1 cellular context compared by ENCODE assay signal in the genomic region with DNA sequence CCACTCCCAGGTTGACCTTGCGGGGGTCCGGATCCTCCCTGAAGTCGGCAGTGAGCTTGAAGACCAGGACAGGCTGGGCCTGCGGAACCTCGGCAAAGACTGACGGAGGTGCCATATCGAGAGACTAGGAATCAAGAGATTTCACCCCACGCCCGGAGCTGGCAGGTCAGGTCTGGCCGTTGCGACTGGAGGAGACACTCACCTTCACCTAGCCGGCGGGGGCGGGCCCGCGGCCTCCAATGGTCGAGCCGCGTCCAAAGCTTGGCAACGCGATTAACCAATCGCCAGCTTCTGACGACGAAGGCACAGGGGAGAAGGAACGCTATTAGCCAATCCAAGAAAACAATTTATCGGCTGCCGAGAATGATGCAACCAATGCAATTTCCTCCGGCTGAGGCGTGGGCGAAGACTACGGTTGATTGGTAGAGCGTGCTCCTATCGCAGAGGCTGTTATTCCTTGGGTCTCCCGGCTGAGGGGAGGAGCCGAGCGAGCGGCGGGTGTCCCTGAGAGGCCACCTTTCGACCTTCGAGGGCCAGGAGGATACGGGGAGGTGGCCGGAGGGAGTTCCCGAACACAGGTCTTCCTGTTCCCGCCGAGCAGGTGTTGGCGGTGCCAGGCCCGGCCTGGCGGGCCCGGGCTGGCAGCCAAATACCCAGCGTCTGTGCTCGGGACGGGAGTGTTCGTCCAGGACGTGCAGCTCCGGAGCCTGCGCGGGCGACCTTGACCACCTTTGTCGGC.
TF ChIP-seq lines count a peak whose summit lies in the region.

TSS of gene GOT1 (minus strand) at position 174 of the 739 bp plus-strand sequence. CDS start at position 115, 59 bp downstream.

TF ChIP-seq in HepG2, 621 proteins besides CTCF, POLR2A, EP300 and RAD21 (continued from another document and continues in another):
- TF ChIP-seq, protein P1, sequence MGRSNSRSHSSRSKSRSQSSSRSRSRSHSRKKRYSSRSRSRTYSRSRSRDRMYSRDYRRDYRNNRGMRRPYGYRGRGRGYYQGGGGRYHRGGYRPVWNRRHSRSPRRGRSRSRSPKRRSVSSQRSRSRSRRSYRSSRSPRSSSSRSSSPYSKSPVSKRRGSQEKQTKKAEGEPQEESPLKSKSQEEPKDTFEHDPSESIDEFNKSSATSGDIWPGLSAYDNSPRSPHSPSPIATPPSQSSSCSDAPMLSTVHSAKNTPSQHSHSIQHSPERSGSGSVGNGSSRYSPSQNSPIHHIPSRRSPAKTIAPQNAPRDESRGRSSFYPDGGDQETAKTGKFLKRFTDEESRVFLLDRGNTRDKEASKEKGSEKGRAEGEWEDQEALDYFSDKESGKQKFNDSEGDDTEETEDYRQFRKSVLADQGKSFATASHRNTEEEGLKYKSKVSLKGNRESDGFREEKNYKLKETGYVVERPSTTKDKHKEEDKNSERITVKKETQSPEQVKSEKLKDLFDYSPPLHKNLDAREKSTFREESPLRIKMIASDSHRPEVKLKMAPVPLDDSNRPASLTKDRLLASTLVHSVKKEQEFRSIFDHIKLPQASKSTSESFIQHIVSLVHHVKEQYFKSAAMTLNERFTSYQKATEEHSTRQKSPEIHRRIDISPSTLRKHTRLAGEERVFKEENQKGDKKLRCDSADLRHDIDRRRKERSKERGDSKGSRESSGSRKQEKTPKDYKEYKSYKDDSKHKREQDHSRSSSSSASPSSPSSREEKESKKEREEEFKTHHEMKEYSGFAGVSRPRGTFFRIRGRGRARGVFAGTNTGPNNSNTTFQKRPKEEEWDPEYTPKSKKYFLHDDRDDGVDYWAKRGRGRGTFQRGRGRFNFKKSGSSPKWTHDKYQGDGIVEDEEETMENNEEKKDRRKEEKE (IDR thresholded peaks at IDR 0.05): no peak
- TF ChIP-seq E2F5 (CRISPR knock-in tag; conservative IDR thresholded peaks at IDR 0.05): no peak
- peak; percentile 64; the same call in 1 of the 2 replicates for TF ChIP-seq ZNF230 (CRISPR knock-in tag; IDR thresholded peaks at IDR 0.05)
- TF ChIP-seq MAFF (IDR thresholded peaks at IDR 0.05; ENCODE audit: low read depth, low read length): 0 out of 2 replicates have a peak, but pooled peaks have one; percentile 9
- 0 out of 2 replicates have a peak, but pooled peaks have one; percentile 8 for TF ChIP-seq SOX5 (CRISPR knock-in tag; IDR thresholded peaks at IDR 0.05; ENCODE audit: borderline replicate concordance)
- peak; percentile 35; the same call in 1 of the 2 replicates for TF ChIP-seq PATZ1 (CRISPR knock-in tag; IDR thresholded peaks at IDR 0.05)
- peak; percentile 58 for TF ChIP-seq SRSF1 (optimal IDR thresholded peaks at IDR 0.05; ENCODE audit: low read depth, low read length)
- no peak for TF ChIP-seq CEBPZ (IDR thresholded peaks at IDR 0.05; ENCODE audit: low read length)
- TF ChIP-seq, protein P2, sequence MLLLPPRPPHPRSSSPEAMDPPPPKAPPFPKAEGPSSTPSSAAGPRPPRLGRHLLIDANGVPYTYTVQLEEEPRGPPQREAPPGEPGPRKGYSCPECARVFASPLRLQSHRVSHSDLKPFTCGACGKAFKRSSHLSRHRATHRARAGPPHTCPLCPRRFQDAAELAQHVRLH (CRISPR knock-in tag; IDR thresholded peaks at IDR 0.05; ENCODE audit: borderline replicate concordance, low read depth): no peak
- TF ChIP-seq ZNF512B (CRISPR knock-in tag; IDR thresholded peaks at IDR 0.05; ENCODE audit: borderline replicate concordance): no peak
- no peak for TF ChIP-seq ZNF367 (CRISPR knock-in tag; IDR thresholded peaks at IDR 0.05; ENCODE audit: borderline replicate concordance)
- TF ChIP-seq, protein P3, sequence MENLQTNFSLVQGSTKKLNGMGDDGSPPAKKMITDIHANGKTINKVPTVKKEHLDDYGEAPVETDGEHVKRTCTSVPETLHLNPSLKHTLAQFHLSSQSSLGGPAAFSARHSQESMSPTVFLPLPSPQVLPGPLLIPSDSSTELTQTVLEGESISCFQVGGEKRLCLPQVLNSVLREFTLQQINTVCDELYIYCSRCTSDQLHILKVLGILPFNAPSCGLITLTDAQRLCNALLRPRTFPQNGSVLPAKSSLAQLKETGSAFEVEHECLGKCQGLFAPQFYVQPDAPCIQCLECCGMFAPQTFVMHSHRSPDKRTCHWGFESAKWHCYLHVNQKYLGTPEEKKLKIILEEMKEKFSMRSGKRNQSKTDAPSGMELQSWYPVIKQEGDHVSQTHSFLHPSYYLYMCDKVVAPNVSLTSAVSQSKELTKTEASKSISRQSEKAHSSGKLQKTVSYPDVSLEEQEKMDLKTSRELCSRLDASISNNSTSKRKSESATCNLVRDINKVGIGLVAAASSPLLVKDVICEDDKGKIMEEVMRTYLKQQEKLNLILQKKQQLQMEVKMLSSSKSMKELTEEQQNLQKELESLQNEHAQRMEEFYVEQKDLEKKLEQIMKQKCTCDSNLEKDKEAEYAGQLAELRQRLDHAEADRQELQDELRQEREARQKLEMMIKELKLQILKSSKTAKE (CRISPR knock-in tag; IDR thresholded peaks at IDR 0.05; ENCODE audit: borderline replicate concordance): peak; percentile 61; the same call in 1 of the 2 replicates
- no peak for TF ChIP-seq HNRNPH1 (optimal IDR thresholded peaks at IDR 0.05; ENCODE audit: low read depth, low read length)
- 0 out of 2 replicates have a peak, but pooled peaks have one; percentile 46 for TF ChIP-seq NFKB2 (CRISPR knock-in tag; IDR thresholded peaks at IDR 0.05; ENCODE audit: borderline replicate concordance)
- no peak for TF ChIP-seq ZNF326 (CRISPR knock-in tag; IDR thresholded peaks at IDR 0.05; ENCODE audit: borderline replicate concordance)
- no peak for TF ChIP-seq TGIF2 (CRISPR knock-in tag; IDR thresholded peaks at IDR 0.05)
- TF ChIP-seq ZMYM2 (CRISPR knock-in tag; IDR thresholded peaks at IDR 0.05): no peak
- TF ChIP-seq ZNF329 (CRISPR knock-in tag; IDR thresholded peaks at IDR 0.05; ENCODE audit: low read depth): peak; percentile 41; the same call in 1 of the 2 replicates
- TF ChIP-seq NONO (IDR thresholded peaks at IDR 0.05): no peak
- TF ChIP-seq NONO (CRISPR knock-in tag; conservative IDR thresholded peaks at IDR 0.05): peak; percentile 75; the same call in 1 of the 2 replicates
- no peak for TF ChIP-seq ZNF709 (CRISPR knock-in tag; IDR thresholded peaks at IDR 0.05)
- TF ChIP-seq, protein P4, sequence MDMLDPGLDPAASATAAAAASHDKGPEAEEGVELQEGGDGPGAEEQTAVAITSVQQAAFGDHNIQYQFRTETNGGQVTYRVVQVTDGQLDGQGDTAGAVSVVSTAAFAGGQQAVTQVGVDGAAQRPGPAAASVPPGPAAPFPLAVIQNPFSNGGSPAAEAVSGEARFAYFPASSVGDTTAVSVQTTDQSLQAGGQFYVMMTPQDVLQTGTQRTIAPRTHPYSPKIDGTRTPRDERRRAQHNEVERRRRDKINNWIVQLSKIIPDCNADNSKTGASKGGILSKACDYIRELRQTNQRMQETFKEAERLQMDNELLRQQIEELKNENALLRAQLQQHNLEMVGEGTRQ (IDR thresholded peaks at IDR 0.05; ENCODE audit: low read depth, low read length): no peak
- TF ChIP-seq, protein P4 (CRISPR knock-in tag; IDR thresholded peaks at IDR 0.05; ENCODE audit: borderline replicate concordance): 0 out of 2 replicates have a peak, but pooled peaks have one; percentile 26
- no peak for TF ChIP-seq ZBTB1 (CRISPR knock-in tag; IDR thresholded peaks at IDR 0.05; ENCODE audit: borderline replicate concordance)
- TF ChIP-seq ZZZ3 (CRISPR knock-in tag; IDR thresholded peaks at IDR 0.05; ENCODE audit: borderline replicate concordance): no peak
- TF ChIP-seq SMARCE1 (IDR thresholded peaks at IDR 0.05; ENCODE audit: borderline replicate concordance): no peak
- TF ChIP-seq ZEB1 (IDR thresholded peaks at IDR 0.05; ENCODE audit: insufficient replicate concordance, low read depth): peak; percentile 67
- TF ChIP-seq ZNF598 (CRISPR knock-in tag; IDR thresholded peaks at IDR 0.05; ENCODE audit: borderline replicate concordance): no peak; the same call in 1 of the 2 replicates
- no peak for TF ChIP-seq ZNF451 (CRISPR knock-in tag; IDR thresholded peaks at IDR 0.05)
- peak; percentile 55 for TF ChIP-seq NR2F6 (IDR thresholded peaks at IDR 0.05)
- peak; percentile 84 for TF ChIP-seq NR2F6 (CRISPR knock-in tag; IDR thresholded peaks at IDR 0.05)
- TF ChIP-seq KDM4B (CRISPR knock-in tag; IDR thresholded peaks at IDR 0.05): 0 out of 2 replicates have a peak, but pooled peaks have one; percentile 13
- no peak for TF ChIP-seq TOE1 (CRISPR knock-in tag; IDR thresholded peaks at IDR 0.05)
- TF ChIP-seq RORA (CRISPR knock-in tag; IDR thresholded peaks at IDR 0.05): no peak
- TF ChIP-seq TBL1XR1 (IDR thresholded peaks at IDR 0.05; ENCODE audit: borderline replicate concordance, low read length, partially characterized antibody): peak; percentile 47
- TF ChIP-seq ZBTB20 (CRISPR knock-in tag; IDR thresholded peaks at IDR 0.05; ENCODE audit: borderline replicate concordance, low read depth): no peak
- TF ChIP-seq ZFP36L2 (CRISPR knock-in tag; IDR thresholded peaks at IDR 0.05): no peak
- TF ChIP-seq, protein P5, sequence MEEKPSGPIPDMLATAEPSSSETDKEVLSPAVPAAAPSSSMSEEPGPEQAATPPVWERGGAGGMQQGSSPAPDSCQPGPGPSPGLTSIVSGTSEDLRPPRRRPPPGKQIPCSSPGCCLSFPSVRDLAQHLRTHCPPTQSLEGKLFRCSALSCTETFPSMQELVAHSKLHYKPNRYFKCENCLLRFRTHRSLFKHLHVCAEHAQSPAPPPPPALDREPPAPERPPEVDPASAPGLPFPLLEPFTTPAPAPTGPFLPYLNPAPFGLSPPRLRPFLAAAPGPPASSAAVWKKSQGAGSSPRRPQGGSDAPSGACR (CRISPR knock-in tag; IDR thresholded peaks at IDR 0.05): 0 out of 2 replicates have a peak, but pooled peaks have one; percentile 51
